In the genomic region with DNA sequence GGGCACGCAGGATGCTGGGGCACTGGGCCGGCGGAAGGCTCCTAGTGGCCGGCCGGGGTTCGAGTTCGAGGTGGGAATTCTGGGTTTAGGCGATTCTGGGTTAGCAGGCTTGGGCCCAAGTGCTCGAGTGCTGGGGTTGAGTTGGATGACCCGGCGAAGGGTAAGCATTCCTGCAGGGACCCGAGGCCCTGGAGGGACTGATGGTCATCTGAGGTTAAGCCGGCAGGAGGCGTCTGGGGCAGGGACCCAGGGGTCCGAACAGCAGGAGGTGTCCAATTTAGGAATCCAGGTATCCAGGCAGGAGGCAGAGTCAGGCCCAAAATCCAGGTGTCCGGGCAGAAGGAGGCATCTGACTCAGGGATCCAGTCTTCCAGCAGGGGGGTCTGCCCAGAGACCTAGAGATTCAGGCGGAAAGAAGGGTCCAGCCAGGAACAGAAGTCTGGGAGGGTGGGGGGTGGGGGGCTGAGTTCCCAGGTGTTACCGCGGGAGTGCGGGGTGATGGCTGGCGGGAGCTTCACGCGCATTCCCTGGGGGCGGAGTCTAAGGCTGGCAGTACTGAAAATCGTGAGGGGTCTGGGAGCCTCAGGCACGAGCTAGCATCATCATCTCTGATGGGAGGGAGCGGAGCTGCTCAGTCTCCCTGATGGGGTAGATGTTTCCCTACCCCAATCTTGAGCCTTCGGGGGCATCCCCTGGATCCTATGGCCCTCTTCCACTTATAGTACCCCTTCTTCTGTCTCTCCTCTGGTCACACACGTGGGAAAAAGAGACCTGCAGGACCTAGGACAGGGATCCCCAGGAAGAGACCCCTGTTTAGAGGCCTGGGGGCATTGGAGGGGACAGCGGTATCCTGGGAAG, we compare ENCODE assay signal across 8 cellular contexts.
DNase-seq lines count a peak whose midpoint lies in the region; ATAC-seq, FAIRE-seq and TF ChIP-seq lines count a peak whose summit lies in the region.

No MANE protein-coding gene starts in this region.

- H3K27me3 ChIP-seq in HL-60 (ENCODE audit: insufficient read depth, poor library complexity, severe bottlenecking), result no peaks in the 10 kb centered on the region
- H3K27me3 ChIP-seq in brain microvascular endothelial cell (replicated peaks), result no peaks in the 10 kb centered on the region
- no peaks in the 10 kb centered on the region for H3K27me3 ChIP-seq in mucosa of stomach (ENCODE audit: control insufficient read depth, insufficient read depth, low read length)

- TF ChIP-seq CTCF in HL-60 (IDR thresholded peaks at IDR 0.05; ENCODE audit: insufficient read depth, low read length) (no peak), brain microvascular endothelial cell (IDR thresholded peaks at IDR 0.05; ENCODE audit: low read depth, low read length, missing control alignments) (peak; percentile 61), D721Med (IDR thresholded peaks at IDR 0.05; ENCODE audit: insufficient read depth, missing control alignments) (no peak)

- H3K27ac ChIP-seq in HL-60 (replicated peaks) (no peak overlapping the region), brain microvascular endothelial cell (peak overlapping the region; percentile 40)

- H3K36me3 ChIP-seq in brain microvascular endothelial cell (replicated peaks) (no peaks in the 10 kb centered on the region), mucosa of stomach (ENCODE audit: control insufficient read depth, insufficient read depth, low read length) (no peaks in the 10 kb centered on the region)

- no peak for FAIRE-seq in D721Med (lab: Jason Lieb, UNC)

- H3K4me3 ChIP-seq in HL-60 (replicated peaks; ENCODE audit: insufficient read depth, low read length), result peak overlapping the region; percentile 74
- peak overlapping the region; percentile 67 for H3K4me3 ChIP-seq in brain microvascular endothelial cell (ENCODE audit: low read depth, low read length)
- no peak overlapping the region for H3K4me3 ChIP-seq in mucosa of stomach (ENCODE audit: low read length)

- peaks cover 20% of the 10 kb centered on the region for H3K4me1 ChIP-seq in mucosa of stomach (ENCODE audit: control insufficient read depth, insufficient read depth, low read length)

- in situ Hi-C loops in brain microvascular endothelial cell (cut with HindIII; ENCODE audit: low pct_ligation_motif_present, low sequenced_read_pairs), result no loop called here

- ATAC-seq in activated CD4-positive, CD25-positive, alpha-beta regulatory T cell treated with anti-CD3 and anti-CD28 coated beads, Interleukin-2, amount 50 U/mL, for 24 hours, result no peak

- H3K9me3 ChIP-seq in mucosa of stomach (ENCODE audit: control insufficient read depth, low read length), result no peaks in the 10 kb centered on the region

- peak; percentile 69 for DNase-seq in COLO668 (lab: John Stamatoyannopoulos, UW; ENCODE audit: unreplicated experiment)
- DNase-seq in HL-60 (ENCODE audit: low read depth in 1 of 2, low spot score in 1 of 2), result no peak
- DNase-seq in brain microvascular endothelial cell, result no peak
- no peak for DNase-seq in cerebellar nuclear complex (lab: John Stamatoyannopoulos, UW)
- no peak for DNase-seq in NCI-H774 (lab: John Stamatoyannopoulos, UW)
- DNase-seq in D721Med (ENCODE audit: insufficient read length, low spot score), result no peak

- H3K9ac ChIP-seq in mucosa of stomach (ENCODE audit: low read length), result peak overlapping the region; percentile 56
